ENCODE assay signal across 35 cellular contexts in genomic region chr15:95921404-95921803, GRCh38.
"Had no signal": no experiment of that assay in that cellular context is flagged by ENCODE, and none has a peak within 500 bp of the region (broad histone marks: within the 10 kb centered on the region; RNA-seq: fewer than 3 reads in every experiment).

No MANE protein-coding gene starts in this region.

- H3K27me3 ChIP-seq: ascending aorta had no signal

- H3K27ac Mint-ChIP-seq: activated B cell treated with CpG ODN at 0.5 μM for 24 hours; activated CD4-positive, alpha-beta memory T cell treated with anti-CD3 and anti-CD28 coated beads for 36 hours; activated CD4-positive, alpha-beta T cell treated with anti-CD3 and anti-CD28 coated beads, Interleukin-2, amount 10 ng/mL, durations not matched to agents 24 days and 14 days; activated CD8-positive, alpha-beta T cell treated with anti-CD3 and anti-CD28 coated beads for 36 hours; activated naive CD4-positive, alpha-beta T cell treated with anti-CD3 and anti-CD28 coated beads, Interleukin-2, amount 10 ng/mL, durations not matched to agents 7 days and 5 days; activated naive CD4-positive, alpha-beta T cell treated with anti-CD3 and anti-CD28 coated beads, Interleukin-2, amount 50 U/mL, for 24 hours; activated naive CD8-positive, alpha-beta T cell; activated naive CD8-positive, alpha-beta T cell treated with anti-CD3 and anti-CD28 coated beads, Interleukin-2, amount 10 ng/mL, durations not matched to agents 7 days and 5 days; activated naive CD8-positive, alpha-beta T cell treated with anti-CD3 and anti-CD28 coated beads, Interleukin-2, amount 50 U/mL, for 24 hours; activated T-helper 2 cell treated with anti-CD3 and anti-CD28 coated beads, Interferon-gamma antibody, Interleukin-2, Interleukin-4, amounts not matched to agents 10 μg/mL and 5 μg/mL and 100 μg/mL, durations not matched to agents 14 hours and 24 hours and 36 hours; brain; T-helper 1 cell treated with Interleukin-12 subunit alpha and Interleukin-12 subunit beta and Interleukin-4 antibody, amounts not matched to agents 30 μg/mL and 1 μg/mL, for 36 hours; T-helper 2 cell treated with Interferon-gamma antibody and Interleukin-4, amounts not matched to agents 5 μg/mL and 100 μg/mL, for 36 hours had no signal

- FAIRE-seq: bronchial epithelial cell, TTC549 had no signal

- ATAC-seq: activated CD8-positive, alpha-beta T cell treated with anti-CD3 and anti-CD28 coated beads for 36 hours; activated naive CD8-positive, alpha-beta T cell treated with anti-CD3 and anti-CD28 coated beads, Interleukin-2, amount 50 U/mL, for 24 hours had no signal

- H3K9me3 ChIP-seq: ascending aorta had no signal

- H3K36me3 Mint-ChIP-seq: activated CD4-positive, alpha-beta memory T cell treated with anti-CD3 and anti-CD28 coated beads for 36 hours; activated naive CD4-positive, alpha-beta T cell treated with anti-CD3 and anti-CD28 coated beads, Interleukin-2, amount 10 ng/mL, durations not matched to agents 7 days and 5 days; activated naive CD4-positive, alpha-beta T cell treated with anti-CD3 and anti-CD28 coated beads, Interleukin-2, amount 50 U/mL, for 24 hours; activated naive CD8-positive, alpha-beta T cell; activated naive CD8-positive, alpha-beta T cell treated with anti-CD3 and anti-CD28 coated beads, Interleukin-2, amount 10 ng/mL, durations not matched to agents 7 days and 5 days; brain had no signal

- H3K4me1 ChIP-seq: ascending aorta had no signal

- H3K4me3 ChIP-seq: ascending aorta, cardiac muscle cell had no signal

- DNase-seq: activated B cell treated with CpG ODN at 0.5 μM for 24 hours; activated CD4-positive, alpha-beta memory T cell treated with anti-CD3 and anti-CD28 coated beads for 36 hours; activated CD4-positive, alpha-beta T cell treated with anti-CD3 and anti-CD28 coated beads for 4 hours; activated CD4-positive, alpha-beta T cell treated with anti-CD3 and anti-CD28 coated beads, Interleukin-2, amount 10 ng/mL, durations not matched to agents 24 days and 14 days; activated CD4-positive, alpha-beta T cell treated with anti-CD3 and anti-CD28 coated beads, Interleukin-2, amount 50 U/mL, for 1 hour; activated CD4-positive, alpha-beta T cell treated with anti-CD3 and anti-CD28 coated beads, Interleukin-2, amount 50 U/mL, for 4 hours; activated CD4-positive, CD25-positive, alpha-beta regulatory T cell treated with anti-CD3 and anti-CD28 coated beads, Interleukin-2, amount 50 U/mL, for 72 hours; activated CD8-positive, alpha-beta memory T cell treated with anti-CD3 and anti-CD28 coated beads, Interleukin-2, amount 50 U/mL, for 4 hours; activated CD8-positive, alpha-beta T cell treated with anti-CD3 and anti-CD28 coated beads for 36 hours; activated effector memory CD4-positive, alpha-beta T cell treated with Interleukin-2 at 50 U/mL for 16 hours; activated gamma-delta T cell; activated naive CD4-positive, alpha-beta T cell treated with anti-CD3 and anti-CD28 coated beads, Interleukin-2, amount 10 ng/mL, durations not matched to agents 7 days and 5 days; activated naive CD4-positive, alpha-beta T cell treated with Interleukin-2 at 50 U/mL for 16 hours; activated naive CD8-positive, alpha-beta T cell treated with anti-CD3 and anti-CD28 coated beads, Interleukin-2, amount 10 ng/mL, durations not matched to agents 7 days and 5 days; activated naive CD8-positive, alpha-beta T cell treated with anti-CD3 and anti-CD28 coated beads, Interleukin-2, amount 50 U/mL, for 24 hours; activated T-cell treated with anti-CD3 and anti-CD28 coated beads for 4 hours; activated T-cell treated with anti-CD3 and anti-CD28 coated beads, Interleukin-2, amount 50 U/mL, for 1 hour; activated T-cell treated with anti-CD3 and anti-CD28 coated beads, Interleukin-2, amount 50 U/mL, for 48 hours; amygdala; anterior cingulate cortex; central memory CD4-positive, alpha-beta T cell; T-helper 1 cell; T-helper 2 cell; T-helper 9 cell had no signal

- H3K36me3 ChIP-seq: ascending aorta, cardiac muscle cell had no signal

- H3K4me1 Mint-ChIP-seq: activated B cell treated with CpG ODN at 0.5 μM for 24 hours; activated CD4-positive, alpha-beta T cell treated with anti-CD3 and anti-CD28 coated beads, Interleukin-2, amount 10 ng/mL, durations not matched to agents 24 days and 14 days; activated naive CD4-positive, alpha-beta T cell treated with anti-CD3 and anti-CD28 coated beads, Interleukin-2, amount 10 ng/mL, durations not matched to agents 7 days and 5 days; activated naive CD4-positive, alpha-beta T cell treated with anti-CD3 and anti-CD28 coated beads, Interleukin-2, amount 50 U/mL, for 24 hours; activated naive CD8-positive, alpha-beta T cell treated with anti-CD3 and anti-CD28 coated beads, Interleukin-2, amount 10 ng/mL, durations not matched to agents 7 days and 5 days; activated naive CD8-positive, alpha-beta T cell treated with anti-CD3 and anti-CD28 coated beads, Interleukin-2, amount 50 U/mL, for 24 hours had no signal

- H3K27ac ChIP-seq: ascending aorta, cardiac muscle cell, VCaP had no signal

- H3K9me3 Mint-ChIP-seq: activated B cell treated with CpG ODN at 0.5 μM for 24 hours; activated CD4-positive, alpha-beta memory T cell treated with anti-CD3 and anti-CD28 coated beads for 36 hours; activated CD4-positive, alpha-beta T cell treated with anti-CD3 and anti-CD28 coated beads, Interleukin-2, amount 10 ng/mL, durations not matched to agents 24 days and 14 days; activated CD8-positive, alpha-beta T cell treated with anti-CD3 and anti-CD28 coated beads for 36 hours; activated naive CD4-positive, alpha-beta T cell treated with anti-CD3 and anti-CD28 coated beads, Interleukin-2, amount 10 ng/mL, durations not matched to agents 7 days and 5 days; activated naive CD4-positive, alpha-beta T cell treated with anti-CD3 and anti-CD28 coated beads, Interleukin-2, amount 50 U/mL, for 24 hours; activated naive CD8-positive, alpha-beta T cell treated with anti-CD3 and anti-CD28 coated beads, Interleukin-2, amount 10 ng/mL, durations not matched to agents 7 days and 5 days; activated naive CD8-positive, alpha-beta T cell treated with anti-CD3 and anti-CD28 coated beads, Interleukin-2, amount 50 U/mL, for 24 hours; activated T-helper 2 cell treated with anti-CD3 and anti-CD28 coated beads, Interferon-gamma antibody, Interleukin-2, Interleukin-4, amounts not matched to agents 10 μg/mL and 5 μg/mL and 100 μg/mL, durations not matched to agents 14 hours and 24 hours and 36 hours; brain; T-helper 1 cell treated with Interleukin-12 subunit alpha and Interleukin-12 subunit beta and Interleukin-4 antibody, amounts not matched to agents 30 μg/mL and 1 μg/mL, for 36 hours; T-helper 2 cell treated with Interferon-gamma antibody and Interleukin-4, amounts not matched to agents 5 μg/mL and 100 μg/mL, for 36 hours had no signal

- H3K4me3 Mint-ChIP-seq: activated B cell treated with CpG ODN at 0.5 μM for 24 hours; activated CD4-positive, alpha-beta memory T cell treated with anti-CD3 and anti-CD28 coated beads for 36 hours; activated CD4-positive, alpha-beta T cell treated with anti-CD3 and anti-CD28 coated beads, Interleukin-2, amount 10 ng/mL, durations not matched to agents 24 days and 14 days; activated CD8-positive, alpha-beta T cell treated with anti-CD3 and anti-CD28 coated beads for 36 hours; activated naive CD4-positive, alpha-beta T cell treated with anti-CD3 and anti-CD28 coated beads, Interleukin-2, amount 10 ng/mL, durations not matched to agents 7 days and 5 days; activated naive CD4-positive, alpha-beta T cell treated with anti-CD3 and anti-CD28 coated beads, Interleukin-2, amount 50 U/mL, for 24 hours; activated naive CD8-positive, alpha-beta T cell; activated naive CD8-positive, alpha-beta T cell treated with anti-CD3 and anti-CD28 coated beads, Interleukin-2, amount 10 ng/mL, durations not matched to agents 7 days and 5 days; activated naive CD8-positive, alpha-beta T cell treated with anti-CD3 and anti-CD28 coated beads, Interleukin-2, amount 50 U/mL, for 24 hours; brain; T-helper 1 cell treated with Interleukin-12 subunit alpha and Interleukin-12 subunit beta and Interleukin-4 antibody, amounts not matched to agents 30 μg/mL and 1 μg/mL, for 36 hours; T-helper 2 cell treated with Interferon-gamma antibody and Interleukin-4, amounts not matched to agents 5 μg/mL and 100 μg/mL, for 36 hours had no signal

- H3K27me3 Mint-ChIP-seq: activated B cell treated with CpG ODN at 0.5 μM for 24 hours; activated naive CD8-positive, alpha-beta T cell had no signal
